In the genomic region with DNA sequence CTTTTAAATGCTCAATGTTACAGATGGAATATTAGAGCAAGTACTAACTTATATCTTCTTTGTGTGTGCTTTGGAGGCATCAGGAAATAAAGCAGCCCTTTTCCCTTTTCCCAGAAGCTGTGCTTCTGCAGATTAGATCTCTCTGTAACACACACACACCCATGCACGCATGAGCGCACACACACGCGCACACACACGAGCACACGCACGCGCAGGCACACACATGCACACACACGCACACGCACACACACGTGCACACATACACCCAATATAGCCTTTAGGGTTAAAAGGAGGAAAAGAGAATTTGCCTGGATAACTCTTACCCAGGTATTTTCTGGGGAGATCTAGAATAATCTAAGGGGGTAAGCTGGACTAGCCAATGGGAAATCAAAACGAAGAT, we compare ENCODE assay signal across 35 cellular contexts.
"Had no signal": no experiment of that assay in that cellular context is flagged by ENCODE, and none has a peak within 500 bp of the region (broad histone marks: within the 10 kb centered on the region; RNA-seq: fewer than 3 reads in every experiment).

No MANE protein-coding gene starts in this region.

- DNase-seq: MG63, MM.1S, MV-4-11, NCI-H1048, NCI-H1092, NCI-H1092 treated with DMSO at 0.1 percent for 48 hours, NCI-H1105 treated with DMSO at 0.1 percent for 48 hours, NCI-H1417, NCI-H1417 treated with DMSO at 0.1 percent for 48 hours, NCI-H1436, NCI-H1436 treated with DMSO at 0.1 percent for 48 hours, NCI-H146, NCI-H1694, NCI-H1694 treated with DMSO at 0.1 percent for 48 hours, NCI-H187, NCI-H187 treated with DMSO at 0.1 percent for 48 hours, NCI-H1930, NCI-H2029, NCI-H2029 treated with DMSO at 0.1 percent for 48 hours, NCI-H2081, NCI-H2081 treated with DMSO at 0.1 percent for 48 hours, NCI-H2107, NCI-H2171, NCI-H2171 treated with DMSO at 0.1 percent for 48 hours, NCI-H2227 treated with DMSO at 0.1 percent for 48 hours, NCI-H226, NCI-H345, NCI-H446, NCI-H446 treated with DMSO at 0.1 percent for 48 hours, NCI-H510A, NCI-H510A treated with DMSO at 0.1 percent for 48 hours, NCI-H524, NCI-H524 treated with DMSO at 0.1 percent for 48 hours, NCI-H526, NCI-H526 treated with DMSO at 0.1 percent for 48 hours had no signal

- H3K36me3 ChIP-seq: MG63 had no signal

- H3K4me3 ChIP-seq: MG63 had no signal

- H3K27me3 ChIP-seq: MG63 had no signal
